Comparison of ENCODE assay signal across 23 cellular contexts in the genomic region with DNA sequence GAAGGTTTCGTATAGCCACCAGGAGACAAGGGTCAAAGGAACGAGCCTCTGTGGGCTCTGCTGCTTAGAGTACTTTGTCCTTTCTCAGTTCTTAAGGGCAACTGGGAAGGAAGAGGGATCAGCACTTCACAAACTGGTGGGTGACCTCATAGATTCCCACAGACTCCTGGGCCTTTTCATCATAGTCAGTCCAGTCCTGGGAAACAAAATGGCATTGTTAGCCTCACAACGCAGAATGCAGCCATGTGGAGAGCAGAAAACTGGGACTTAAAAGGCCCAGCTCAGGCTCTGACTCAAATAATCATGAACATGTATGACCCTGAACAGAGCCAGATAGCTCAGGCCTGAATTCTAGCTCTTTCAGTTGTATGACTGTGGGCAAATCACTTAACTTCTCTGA. TPM values are rescaled to one million over a fixed set of nuclear protein-coding genes. Genes with fewer than 3 reads are reported as not detected.
DNase-seq lines count a peak whose midpoint lies in the region; ATAC-seq and TF ChIP-seq lines count a peak whose summit lies in the region.
"Had no signal": no experiment of that assay in that cellular context is flagged by ENCODE, and none has a peak within 500 bp of the region (broad histone marks: within the 10 kb centered on the region; RNA-seq: fewer than 3 reads in every experiment).

No MANE protein-coding gene starts in this region.

- H3K4me3 Mint-ChIP-seq in activated T-cell treated with anti-CD3 and anti-CD28 coated beads, Interleukin-2, amount 50 U/mL, for 72 hours, result no peak overlapping the region
- peak overlapping the region; percentile 77 for H3K4me3 Mint-ChIP-seq in neural crest cell
- H3K4me3 Mint-ChIP-seq: CD4-positive, CD25-positive, alpha-beta regulatory T cell had no signal

- peaks cover 2 to 17% of the 10 kb centered on the region in 2 donors for H3K36me3 Mint-ChIP-seq in activated T-cell treated with anti-CD3 and anti-CD28 coated beads, Interleukin-2, amount 50 U/mL, for 72 hours (ENCODE audit: insufficient read depth in 2 of 2)
- peaks cover 21% of the 10 kb centered on the region for H3K36me3 Mint-ChIP-seq in neural crest cell (ENCODE audit: low read depth)

- H3K27ac Mint-ChIP-seq in activated T-cell treated with anti-CD3 and anti-CD28 coated beads, Interleukin-2, amount 50 U/mL, for 72 hours, result peak overlapping the region; percentile 38
- H3K27ac Mint-ChIP-seq in neural crest cell (ENCODE audit: unreplicated experiment), result peak overlapping the region; percentile 97
- H3K27ac Mint-ChIP-seq: CD4-positive, CD25-positive, alpha-beta regulatory T cell had no signal

- no peak for DNase-seq in activated T-cell treated with anti-CD3 and anti-CD28 coated beads, Interleukin-2, amount 50 U/mL, for 72 hours
- no peak for DNase-seq in activated T-cell treated with anti-CD3 and anti-CD28 coated beads for 4 hours
- DNase-seq in hepatocyte (ENCODE audit: low spot score), result no peak
- no peak for DNase-seq in neural crest cell (ENCODE audit: low read depth, low spot score)
- peak; percentile 16 for DNase-seq in superior temporal gyrus (ENCODE audit: extremely low spot score)
- no peak for DNase-seq in smooth muscle cell (lab: John Stamatoyannopoulos, UW; ENCODE audit: unreplicated experiment)
- DNase-seq in HEK293T (ENCODE audit: extremely low spot score), result no peak
- DNase-seq: CD4-positive, CD25-positive, alpha-beta regulatory T cell; DMS153; DND-41; GM23248; H7; KG1; MG63; NCI-H1105 treated with DMSO at 0.1 percent for 48 hours; NCI-H2029; NCI-H510A; NCI-H69; Right ventricle myocardium superior; RPMI8226 had no signal

- POLR2A ChIA-PET in HEK293T (lab: Yijun Ruan, JAX), result interaction anchor here (1.0 to 1.8 kb wide), 2 partner anchors 11 to 13 kb away, joined by 3 to 5 read pairs; no protein-coding TSS in a partner anchor

- ATAC-seq in activated T-cell treated with anti-CD3 and anti-CD28 coated beads, Interleukin-2, amount 50 U/mL, for 72 hours (replicated peaks in 1 of 2), result no peak
- ATAC-seq in HG03378 (IDR thresholded peaks at IDR 0.05; ENCODE audit: unreplicated experiment), result no peak

- TF ChIP-seq CTCF in hepatocyte (IDR thresholded peaks at IDR 0.05; ENCODE audit: poor library complexity) (no peak), neural crest cell (conservative IDR thresholded peaks at IDR 0.05) (no peak), smooth muscle cell (IDR thresholded peaks at IDR 0.05; ENCODE audit: borderline replicate concordance, insufficient read depth, poor library complexity, severe bottlenecking) (no peak)

- peaks cover 23% of the 10 kb centered on the region for H3K4me1 Mint-ChIP-seq in activated T-cell treated with anti-CD3 and anti-CD28 coated beads, Interleukin-2, amount 50 U/mL, for 72 hours (ENCODE audit: low read depth)
- H3K4me1 Mint-ChIP-seq in neural crest cell, result peaks cover 35% of the 10 kb centered on the region

- H3K36me3 ChIP-seq in hepatocyte (replicated peaks; ENCODE audit: insufficient read depth, low read depth) (no peaks in the 10 kb centered on the region), smooth muscle cell (ENCODE audit: low read depth) (peaks cover 5% of the 10 kb centered on the region)

- peaks cover 6% of the 10 kb centered on the region for H3K4me1 ChIP-seq in hepatocyte (ENCODE audit: insufficient read depth)
- H3K4me1 ChIP-seq in smooth muscle cell (ENCODE audit: low read depth), result peaks cover 5% of the 10 kb centered on the region

- peak overlapping the region; percentile 31 for H3K27ac ChIP-seq in hepatocyte
- no peak overlapping the region for H3K27ac ChIP-seq in smooth muscle cell (ENCODE audit: low read depth)
- H3K27ac ChIP-seq: BLaER1, GM23248, SJSA1 had no signal

- no peaks in the 10 kb centered on the region for H3F3A ChIP-seq in smooth muscle cell (ENCODE audit: low read depth)

- H3K9me3 ChIP-seq in hepatocyte (ENCODE audit: low read depth) (no peaks in the 10 kb centered on the region), smooth muscle cell (replicated peaks; ENCODE audit: low read depth) (no peaks in the 10 kb centered on the region)
- H3K9me3 ChIP-seq: BLaER1, MG63, SJSA1 had no signal

- H3K4me2 ChIP-seq in hepatocyte (no peak overlapping the region), smooth muscle cell (no peak overlapping the region)
- H3K4me2 ChIP-seq: BLaER1 had no signal

- no peaks in the 10 kb centered on the region for H3K9me3 Mint-ChIP-seq in activated T-cell treated with anti-CD3 and anti-CD28 coated beads, Interleukin-2, amount 50 U/mL, for 72 hours
- H3K9me3 Mint-ChIP-seq in neural crest cell, result no peaks in the 10 kb centered on the region

- no peaks in the 10 kb centered on the region for H4K20me1 ChIP-seq in hepatocyte (ENCODE audit: insufficient read depth, poor library complexity, severe bottlenecking)
- H4K20me1 ChIP-seq in smooth muscle cell (ENCODE audit: low read depth), result no peaks in the 10 kb centered on the region
- H4K20me1 ChIP-seq: BLaER1 had no signal

- WGBS in hepatocyte (ENCODE audit: low lambda C conversion rate, missing lambda C conversion rate), result 85% methylated on average over 3 of the region's 3 CpGs
- WGBS in smooth muscle cell (ENCODE audit: low lambda C conversion rate), result 92% methylated on average over 3 of the region's 3 CpGs

- H3K9me2 ChIP-seq in hepatocyte (replicated peaks; ENCODE audit: insufficient read depth), result no peaks in the 10 kb centered on the region

- H3K27me3 ChIP-seq in hepatocyte, result no peaks in the 10 kb centered on the region
- H3K27me3 ChIP-seq in smooth muscle cell (ENCODE audit: low read depth), result no peaks in the 10 kb centered on the region
- H3K27me3 ChIP-seq: BLaER1, MG63, SJSA1 had no signal

- CTCF ChIA-PET in HEK293T (lab: Yijun Ruan, JAX), result no interaction called here

- H3K4me3 ChIP-seq in hepatocyte, result no peak overlapping the region
- no peak overlapping the region for H3K4me3 ChIP-seq in smooth muscle cell
- H3K4me3 ChIP-seq: BLaER1, GM23248, MG63, SJSA1 had no signal

- H3K9ac ChIP-seq in smooth muscle cell (ENCODE audit: low read depth), result no peak overlapping the region
- H3K9ac ChIP-seq: BLaER1, GM23248 had no signal

- H2AFZ ChIP-seq in hepatocyte, result no peak overlapping the region
- no peak overlapping the region for H2AFZ ChIP-seq in smooth muscle cell (ENCODE audit: low read depth)
- H2AFZ ChIP-seq: GM23248 had no signal

- H3K79me2 ChIP-seq in hepatocyte, result peaks cover 15% of the 10 kb centered on the region
- H3K79me2 ChIP-seq in smooth muscle cell (ENCODE audit: low read depth), result peaks cover 3% of the 10 kb centered on the region

- no peaks in the 10 kb centered on the region for H3K27me3 Mint-ChIP-seq in activated T-cell treated with anti-CD3 and anti-CD28 coated beads, Interleukin-2, amount 50 U/mL, for 72 hours (ENCODE audit: low read depth)
- H3K27me3 Mint-ChIP-seq in neural crest cell (ENCODE audit: low read depth), result no peaks in the 10 kb centered on the region
- H3K27me3 Mint-ChIP-seq: CD4-positive, CD25-positive, alpha-beta regulatory T cell had no signal

TF ChIP-seq in HEK293T, 16 proteins besides CTCF, POLR2A, EP300 and RAD21:
- TF ChIP-seq, protein P1, sequence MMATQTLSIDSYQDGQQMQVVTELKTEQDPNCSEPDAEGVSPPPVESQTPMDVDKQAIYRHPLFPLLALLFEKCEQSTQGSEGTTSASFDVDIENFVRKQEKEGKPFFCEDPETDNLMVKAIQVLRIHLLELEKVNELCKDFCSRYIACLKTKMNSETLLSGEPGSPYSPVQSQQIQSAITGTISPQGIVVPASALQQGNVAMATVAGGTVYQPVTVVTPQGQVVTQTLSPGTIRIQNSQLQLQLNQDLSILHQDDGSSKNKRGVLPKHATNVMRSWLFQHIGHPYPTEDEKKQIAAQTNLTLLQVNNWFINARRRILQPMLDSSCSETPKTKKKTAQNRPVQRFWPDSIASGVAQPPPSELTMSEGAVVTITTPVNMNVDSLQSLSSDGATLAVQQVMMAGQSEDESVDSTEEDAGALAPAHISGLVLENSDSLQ (IDR thresholded peaks at IDR 0.05), result no peak
- TF ChIP-seq ELF4 (IDR thresholded peaks at IDR 0.05), result no peak

RNA-seq across cellular contexts. Expression of a gene that starts 5.9 kb away (rescaled TPM):
- 10 to 100 TPM; 43.1 to 43.4 TPM for total RNA-seq in activated T-cell treated with anti-CD3 and anti-CD28 coated beads, Interleukin-2, amount 50 U/mL, for 72 hours
- total RNA-seq in hepatocyte (40.7 and 51.9 TPM in 2 replicates), neural crest cell (82.2 and 84.1 TPM in 2 replicates), smooth muscle cell (39.3 and 49.4 TPM in 2 replicates)
- polyA plus RNA-seq in hepatocyte (53.9 and 61.0 TPM in 2 replicates), smooth muscle cell (45.8 and 47.9 TPM in 2 replicates)

RNA-seq across cellular contexts. Expression of a gene that starts 17.9 kb away (rescaled TPM):
- total RNA-seq in activated T-cell treated with anti-CD3 and anti-CD28 coated beads, Interleukin-2, amount 50 U/mL, for 72 hours, result 10 to 100 TPM; 21.9 to 25.3 TPM
- total RNA-seq in hepatocyte, result 25.0 and 29.3 TPM in 2 replicates
- polyA plus RNA-seq in hepatocyte, result 22.8 and 29.1 TPM in 2 replicates
- 22.9 and 24.7 TPM in 2 replicates for total RNA-seq in neural crest cell
- 13.1 and 15.7 TPM in 2 replicates for total RNA-seq in smooth muscle cell
- 13.3 and 18.1 TPM in 2 replicates for polyA plus RNA-seq in smooth muscle cell

RNA-seq across cellular contexts. Expression of a gene that starts 23.8 kb away (rescaled TPM):
- total RNA-seq in activated T-cell treated with anti-CD3 and anti-CD28 coated beads, Interleukin-2, amount 50 U/mL, for 72 hours, result 10 to 100 TPM; 65.2 TPM
- total RNA-seq in hepatocyte (28.4 and 31.8 TPM in 2 replicates), neural crest cell (76.6 and 78.9 TPM in 2 replicates), smooth muscle cell (30.5 and 37.3 TPM in 2 replicates)
- polyA plus RNA-seq in hepatocyte (26.7 and 35.2 TPM in 2 replicates), smooth muscle cell (28.5 and 38.4 TPM in 2 replicates)
